Comparison of ENCODE assay signal across 2 cellular contexts in genomic region chr3:188269040-188269439, GRCh38.
TF ChIP-seq lines count a peak whose summit lies in the region.

No MANE protein-coding gene starts in this region.

TF ChIP-seq in A549, 52 proteins besides CTCF, POLR2A, EP300 and RAD21:
- no peak for TF ChIP-seq NPAS2 (CRISPR knock-in tag; IDR thresholded peaks at IDR 0.05; ENCODE audit: borderline replicate concordance)
- no peak for TF ChIP-seq FOXS1 (CRISPR knock-in tag; IDR thresholded peaks at IDR 0.05)
- no peak for TF ChIP-seq GATA3 (IDR thresholded peaks at IDR 0.05; ENCODE audit: borderline replicate concordance)
- no peak for TF ChIP-seq SMC3 (IDR thresholded peaks at IDR 0.05)
- no peak for TF ChIP-seq FOSB (CRISPR knock-in tag; IDR thresholded peaks at IDR 0.05)
- TF ChIP-seq ESRRA (IDR thresholded peaks at IDR 0.05; ENCODE audit: borderline replicate concordance, low read length) = no peak

TF ChIP-seq in H1, 55 proteins besides CTCF, POLR2A, EP300 and RAD21:
- TF ChIP-seq CHD7 (IDR thresholded peaks at IDR 0.05; ENCODE audit: insufficient replicate concordance, low read length) = peak; percentile 97
- no peak for TF ChIP-seq CEBPB (IDR thresholded peaks at IDR 0.05; ENCODE audit: low read depth, low read length)
TF ChIP-seq in H1: peak in this region for 1.
